8 cellular contexts compared by ENCODE assay signal in genomic region chr17:47742319-47743181, GRCh38. TPM values are rescaled to one million over a fixed set of nuclear protein-coding genes. Genes with fewer than 3 reads are reported as not detected.
DNase-seq lines count a peak whose midpoint lies in the region; ATAC-seq and TF ChIP-seq lines count a peak whose summit lies in the region.

No MANE protein-coding gene starts in this region.

- H3K36me3 Mint-ChIP-seq in activated T-cell treated with anti-CD3 and anti-CD28 coated beads, Interleukin-2, amount 50 U/mL, for 24 hours (ENCODE audit: low read depth): peaks cover 88% of the 10 kb centered on the region

- TF ChIP-seq POLR2A in vagina (IDR thresholded peaks at IDR 0.05): no peak

- no peaks in the 10 kb centered on the region for H3K4me1 ChIP-seq in DOHH2 (ENCODE audit: control insufficient read depth, low read length)
- no peaks in the 10 kb centered on the region for H3K4me1 ChIP-seq in vagina

- peak overlapping the region; percentile 52 for H3K4me3 Mint-ChIP-seq in activated T-cell treated with anti-CD3 and anti-CD28 coated beads, Interleukin-2, amount 50 U/mL, for 24 hours

- DNase-seq in NCI-H1092 treated with DMSO at 0.1 percent for 48 hours (lab: John Stamatoyannopoulos, UW) (peak; percentile 35), iPS-NIHi7 (ENCODE audit: extremely low spot score) (peak; percentile 97), vagina (ENCODE audit: extremely low spot score in 2 of 2) (no peak), kidney glomerular epithelial cell (lab: John Stamatoyannopoulos, UW) (no peak), putamen (ENCODE audit: low spot score) (no peak)
- peak; percentile 66 for DNase-seq in activated T-cell treated with anti-CD3 and anti-CD28 coated beads, Interleukin-2, amount 50 U/mL, for 24 hours

- H4K20me1 ChIP-seq in DOHH2 (ENCODE audit: control insufficient read depth, insufficient read depth, low read depth, low read length): no peaks in the 10 kb centered on the region

- H3K9me3 ChIP-seq in DOHH2 (ENCODE audit: control insufficient read depth, insufficient read depth, low read length) (no peaks in the 10 kb centered on the region), vagina (no peaks in the 10 kb centered on the region)

- H3K27me3 ChIP-seq in DOHH2 (ENCODE audit: control insufficient read depth, low read length) (peaks cover 39% of the 10 kb centered on the region), vagina (no peaks in the 10 kb centered on the region)

- no peaks in the 10 kb centered on the region for H3K9me2 ChIP-seq in DOHH2 (replicated peaks; ENCODE audit: control insufficient read depth, low read length)

- no peaks in the 10 kb centered on the region for H3K27me3 Mint-ChIP-seq in activated T-cell treated with anti-CD3 and anti-CD28 coated beads, Interleukin-2, amount 50 U/mL, for 24 hours

- peak overlapping the region; percentile 84 for H3K27ac Mint-ChIP-seq in activated T-cell treated with anti-CD3 and anti-CD28 coated beads, Interleukin-2, amount 50 U/mL, for 24 hours

- H3K79me2 ChIP-seq in DOHH2 (ENCODE audit: control insufficient read depth, low read length): no peaks in the 10 kb centered on the region

- TF ChIP-seq CTCF in DOHH2 (IDR thresholded peaks at IDR 0.05; ENCODE audit: low read depth, low read length, poor library complexity, severe bottlenecking) (peak; percentile 67), vagina (IDR thresholded peaks at IDR 0.05) (peak in 1 of 3 experiments; percentile 8)

- no peak overlapping the region for H3K4me2 ChIP-seq in DOHH2 (ENCODE audit: low read length)

- H3K4me3 ChIP-seq in DOHH2 (ENCODE audit: low read length) (no peak overlapping the region), vagina (no peak overlapping the region)

- no peaks in the 10 kb centered on the region for H3F3A ChIP-seq in DOHH2 (ENCODE audit: control insufficient read depth, insufficient read depth)

- H3K27ac ChIP-seq in DOHH2 (ENCODE audit: low read depth, low read length): no peak overlapping the region
- no peak overlapping the region for H3K27ac ChIP-seq in vagina

- peaks cover 53% of the 10 kb centered on the region for H3K4me1 Mint-ChIP-seq in activated T-cell treated with anti-CD3 and anti-CD28 coated beads, Interleukin-2, amount 50 U/mL, for 24 hours (ENCODE audit: low read depth)

- ATAC-seq in HG02973 (IDR thresholded peaks at IDR 0.05; ENCODE audit: unreplicated experiment): no peak

- intact Hi-C loops in vagina (cut with DNase I): no loop called here

- no peaks in the 10 kb centered on the region for H3K9me3 Mint-ChIP-seq in activated T-cell treated with anti-CD3 and anti-CD28 coated beads, Interleukin-2, amount 50 U/mL, for 24 hours

- H3K36me3 ChIP-seq in DOHH2 (ENCODE audit: control insufficient read depth, low read length): no peaks in the 10 kb centered on the region
- H3K36me3 ChIP-seq in vagina: no peaks in the 10 kb centered on the region

RNA-seq across cellular contexts. Expression of gene TBX21, which starts 9.5 kb away (rescaled TPM):
- 2.9 TPM for total RNA-seq in vagina

RNA-seq across cellular contexts. Expression of gene TBKBP1, which starts 48.6 kb away (rescaled TPM):
- total RNA-seq in vagina: 13.8 TPM

Comparison
In these comparisons a context has a peak if more than half of its experiments do, and no peak if none do; other contexts are left out.
1. DNase-seq: peak in NCI-H1092 treated with DMSO at 0.1 percent for 48 hours (single experiment), activated T-cell treated with anti-CD3 and anti-CD28 coated beads, Interleukin-2, amount 50 U/mL, for 24 hours (single experiment) and iPS-NIHi7 (single experiment); none in vagina (0 of 2), kidney glomerular epithelial cell (single experiment) and putamen (single experiment).